Comparison of ENCODE assay signal across 1 cellular context in genomic region chr6:10553869-10554268, GRCh38.
TF ChIP-seq lines count a peak whose summit lies in the region.

No MANE protein-coding gene starts in this region.

TF ChIP-seq in IMR-90, 13 proteins besides CTCF, POLR2A, EP300 and RAD21 (continued from another document):
- no peak for TF ChIP-seq ELK1 (IDR thresholded peaks at IDR 0.05; ENCODE audit: borderline replicate concordance, low read depth, low read length)
TF ChIP-seq in IMR-90: peak in this region for 0.
